15 cellular contexts compared by ENCODE assay signal in the genomic region with DNA sequence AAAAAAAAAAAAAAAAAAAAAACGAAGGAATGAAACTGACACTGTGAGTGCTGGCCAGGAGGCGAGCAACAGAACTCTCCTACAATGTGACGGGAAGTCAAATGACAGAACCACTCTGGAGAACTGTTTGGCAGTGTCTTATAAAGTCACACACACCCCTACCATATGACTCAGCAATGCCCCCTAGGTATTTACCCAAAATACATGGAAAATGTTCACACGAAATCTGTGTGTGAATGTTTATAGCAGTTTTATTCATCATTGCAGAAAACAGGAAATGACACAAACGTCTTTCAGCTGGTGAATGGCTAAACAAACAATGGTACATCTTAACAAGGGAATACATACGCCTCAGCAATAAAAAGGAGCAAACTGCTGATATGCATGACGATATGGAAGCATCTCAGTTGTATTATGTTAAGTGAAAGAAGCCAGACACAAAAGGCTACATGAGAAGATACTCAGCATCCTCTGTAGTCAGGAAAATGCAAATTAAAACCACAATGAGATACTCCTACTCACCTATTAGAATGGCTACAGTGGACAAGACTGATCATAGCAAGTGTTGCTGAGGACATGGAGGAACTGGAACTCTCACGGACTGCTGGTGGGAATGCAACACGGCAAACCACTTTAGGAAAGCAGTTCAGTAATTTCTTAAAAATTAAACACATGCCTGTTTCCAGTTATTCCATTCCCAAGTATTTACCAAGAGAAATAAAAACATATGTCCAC.
A peak's percentile ranks its signal among the peaks of the same experiment; 100 is the strongest.
DNase-seq lines count a peak whose midpoint lies in the region; ATAC-seq and TF ChIP-seq lines count a peak whose summit lies in the region.
"Had no signal": no experiment of that assay in that cellular context is flagged by ENCODE, and none has a peak within 500 bp of the region (broad histone marks: within the 10 kb centered on the region; RNA-seq: fewer than 3 reads in every experiment).

No MANE protein-coding gene starts in this region.

- intact Hi-C loops in activated T-helper 1 cell treated with anti-CD3 and anti-CD28 coated beads, Interleukin-12 subunit alpha, Interleukin-12 subunit beta, Interleukin-2, Interleukin-4 antibody, amounts not matched to agents 30 ng/mL and 10 ng/mL and 1 ng/mL, durations not matched to agents 14 hours and 24 hours and 36 hours (cut with micrococcal nuclease), result no loop called here

- H3K4me3 Mint-ChIP-seq in HFFc6 (no peak overlapping the region), type B pancreatic cell (no peak overlapping the region)
- no peak overlapping the region for H3K4me3 Mint-ChIP-seq in activated T-helper 17 cell treated with anti-CD3 and anti-CD28 coated beads, Interleukin-2, amount 50 U/mL, for 72 hours
- no peak overlapping the region for H3K4me3 Mint-ChIP-seq in activated T-helper 1 cell treated with anti-CD3 and anti-CD28 coated beads, Interleukin-12 subunit alpha, Interleukin-12 subunit beta, Interleukin-2, Interleukin-4 antibody, amounts not matched to agents 30 ng/mL and 10 ng/mL and 1 ng/mL, durations not matched to agents 14 hours and 24 hours and 36 hours
- H3K4me3 Mint-ChIP-seq: memory B cell; nephron; T-helper 2 cell treated with Interferon-gamma antibody and Interleukin-4, amounts not matched to agents 5 μg/mL and 100 μg/mL, for 36 hours had no signal

- H3K27me3 ChIP-seq in ACC112 (ENCODE audit: insufficient read depth, low read length), result no peaks in the 10 kb centered on the region

- peaks cover 7% of the 10 kb centered on the region for H3K4me1 ChIP-seq in ACC112 (ENCODE audit: control insufficient read depth, insufficient read depth, low read length, unreplicated experiment)

- no peaks in the 10 kb centered on the region for H3K27me3 Mint-ChIP-seq in HFFc6 (ENCODE audit: insufficient read depth)
- H3K27me3 Mint-ChIP-seq in activated T-helper 17 cell treated with anti-CD3 and anti-CD28 coated beads, Interleukin-2, amount 50 U/mL, for 72 hours, result peaks cover 18% of the 10 kb centered on the region
- peaks cover 15% of the 10 kb centered on the region for H3K27me3 Mint-ChIP-seq in activated T-helper 1 cell treated with anti-CD3 and anti-CD28 coated beads, Interleukin-12 subunit alpha, Interleukin-12 subunit beta, Interleukin-2, Interleukin-4 antibody, amounts not matched to agents 30 ng/mL and 10 ng/mL and 1 ng/mL, durations not matched to agents 14 hours and 24 hours and 36 hours (ENCODE audit: insufficient read depth)
- no peaks in the 10 kb centered on the region for H3K27me3 Mint-ChIP-seq in type B pancreatic cell
- H3K27me3 Mint-ChIP-seq: progenitor cell of endocrine pancreas had no signal

- H2AFZ ChIP-seq in ACC112 (ENCODE audit: low read length, unreplicated experiment), result no peak overlapping the region

- no peak overlapping the region for H3K4me3 ChIP-seq in ACC112 (ENCODE audit: low read depth, low read length)
- H3K4me3 ChIP-seq: smooth muscle cell had no signal

- H3K36me3 Mint-ChIP-seq in HFFc6 (ENCODE audit: low read depth), result peaks cover 6% of the 10 kb centered on the region; the same call in 1 of the 2 replicates
- no peaks in the 10 kb centered on the region for H3K36me3 Mint-ChIP-seq in activated T-helper 17 cell treated with anti-CD3 and anti-CD28 coated beads, Interleukin-2, amount 50 U/mL, for 72 hours (ENCODE audit: low read depth)
- H3K36me3 Mint-ChIP-seq in activated T-helper 1 cell treated with anti-CD3 and anti-CD28 coated beads, Interleukin-12 subunit alpha, Interleukin-12 subunit beta, Interleukin-2, Interleukin-4 antibody, amounts not matched to agents 30 ng/mL and 10 ng/mL and 1 ng/mL, durations not matched to agents 14 hours and 24 hours and 36 hours (ENCODE audit: low read depth), result no peaks in the 10 kb centered on the region
- H3K36me3 Mint-ChIP-seq in type B pancreatic cell, result peaks cover 13% of the 10 kb centered on the region
- H3K36me3 Mint-ChIP-seq: memory B cell had no signal

- no peaks in the 10 kb centered on the region for H3K79me2 ChIP-seq in ACC112 (ENCODE audit: control insufficient read depth, insufficient read depth, low read length, unreplicated experiment)

- H3K27ac ChIP-seq in ACC112 (ENCODE audit: low read depth, low read length), result peak overlapping the region; percentile 35; the same call in 1 of the 2 replicates

- H3K27ac Mint-ChIP-seq in HFFc6 (no peak overlapping the region), type B pancreatic cell (no peak overlapping the region)
- no peak overlapping the region for H3K27ac Mint-ChIP-seq in activated T-helper 17 cell treated with anti-CD3 and anti-CD28 coated beads, Interleukin-2, amount 50 U/mL, for 72 hours
- H3K27ac Mint-ChIP-seq in activated T-helper 1 cell treated with anti-CD3 and anti-CD28 coated beads, Interleukin-12 subunit alpha, Interleukin-12 subunit beta, Interleukin-2, Interleukin-4 antibody, amounts not matched to agents 30 ng/mL and 10 ng/mL and 1 ng/mL, durations not matched to agents 14 hours and 24 hours and 36 hours, result no peak overlapping the region
- H3K27ac Mint-ChIP-seq: memory B cell; nephron; progenitor cell of endocrine pancreas; T-helper 2 cell treated with Interferon-gamma antibody and Interleukin-4, amounts not matched to agents 5 μg/mL and 100 μg/mL, for 36 hours had no signal

- peak; percentile 52 for ATAC-seq in activated T-helper 17 cell treated with anti-CD3 and anti-CD28 coated beads, Interleukin-2, amount 50 U/mL, for 72 hours (replicated peaks)
- ATAC-seq: activated CD4-positive, CD25-positive, alpha-beta regulatory T cell treated with anti-CD3 and anti-CD28 coated beads, Interleukin-2, amount 50 U/mL, for 24 hours had no signal

- H3K9me3 Mint-ChIP-seq in HFFc6 (no peaks in the 10 kb centered on the region), type B pancreatic cell (peaks cover 4% of the 10 kb centered on the region)
- H3K9me3 Mint-ChIP-seq in activated T-helper 17 cell treated with anti-CD3 and anti-CD28 coated beads, Interleukin-2, amount 50 U/mL, for 72 hours, result no peaks in the 10 kb centered on the region
- no peaks in the 10 kb centered on the region for H3K9me3 Mint-ChIP-seq in activated T-helper 1 cell treated with anti-CD3 and anti-CD28 coated beads, Interleukin-12 subunit alpha, Interleukin-12 subunit beta, Interleukin-2, Interleukin-4 antibody, amounts not matched to agents 30 ng/mL and 10 ng/mL and 1 ng/mL, durations not matched to agents 14 hours and 24 hours and 36 hours
- H3K9me3 Mint-ChIP-seq: memory B cell; T-helper 2 cell treated with Interferon-gamma antibody and Interleukin-4, amounts not matched to agents 5 μg/mL and 100 μg/mL, for 36 hours had no signal

- H3K36me3 ChIP-seq in ACC112 (ENCODE audit: insufficient read depth, low read length), result no peaks in the 10 kb centered on the region

- DNase-seq in HFFc6, result peak; percentile 11
- DNase-seq in foreskin melanocyte, result peak; percentile 100
- DNase-seq in dedifferentiated amniotic fluid mesenchymal stem cell (ENCODE audit: extremely low spot score), result no peak
- no peak for DNase-seq in NCI-H2107 treated with DMSO at 0.1 percent for 48 hours (lab: John Stamatoyannopoulos, UW; ENCODE audit: unreplicated experiment)
- DNase-seq in activated T-helper 1 cell treated with anti-CD3 and anti-CD28 coated beads, Interleukin-12 subunit alpha, Interleukin-12 subunit beta, Interleukin-2, Interleukin-4 antibody, amounts not matched to agents 30 ng/mL and 10 ng/mL and 1 ng/mL, durations not matched to agents 14 hours and 24 hours and 36 hours (ENCODE audit: low spot score), result no peak
- DNase-seq in type B pancreatic cell (ENCODE audit: extremely low spot score, unreplicated experiment), result no peak
- DNase-seq: SIG-M5 had no signal

- TF ChIP-seq CTCF in HFFc6 (IDR thresholded peaks at IDR 0.05) (no peak), type B pancreatic cell (conservative IDR thresholded peaks at IDR 0.05) (no peak)

- H3K4me1 Mint-ChIP-seq in HFFc6 (ENCODE audit: low read depth), result peaks cover 7% of the 10 kb centered on the region
- no peaks in the 10 kb centered on the region for H3K4me1 Mint-ChIP-seq in activated T-helper 17 cell treated with anti-CD3 and anti-CD28 coated beads, Interleukin-2, amount 50 U/mL, for 72 hours
- H3K4me1 Mint-ChIP-seq in activated T-helper 1 cell treated with anti-CD3 and anti-CD28 coated beads, Interleukin-12 subunit alpha, Interleukin-12 subunit beta, Interleukin-2, Interleukin-4 antibody, amounts not matched to agents 30 ng/mL and 10 ng/mL and 1 ng/mL, durations not matched to agents 14 hours and 24 hours and 36 hours (ENCODE audit: low read depth), result peaks cover 6% of the 10 kb centered on the region
- H3K4me1 Mint-ChIP-seq in type B pancreatic cell (ENCODE audit: unreplicated experiment), result peaks cover 9% of the 10 kb centered on the region
- H3K4me1 Mint-ChIP-seq: nephron had no signal

Comparison
In these comparisons a context has a peak if more than half of its experiments do, and no peak if none do; other contexts are left out.
1. DNase-seq: peak in HFFc6 (single experiment) and foreskin melanocyte (single experiment); none in dedifferentiated amniotic fluid mesenchymal stem cell (single experiment), NCI-H2107 treated with DMSO at 0.1 percent for 48 hours (single experiment), activated T-helper 1 cell treated with anti-CD3 and anti-CD28 coated beads, Interleukin-12 subunit alpha, Interleukin-12 subunit beta, Interleukin-2, Interleukin-4 antibody, amounts not matched to agents 30 ng/mL and 10 ng/mL and 1 ng/mL, durations not matched to agents 14 hours and 24 hours and 36 hours (single experiment) and type B pancreatic cell (single experiment).